Comparison of ENCODE assay signal across 1 cellular context in the genomic region with DNA sequence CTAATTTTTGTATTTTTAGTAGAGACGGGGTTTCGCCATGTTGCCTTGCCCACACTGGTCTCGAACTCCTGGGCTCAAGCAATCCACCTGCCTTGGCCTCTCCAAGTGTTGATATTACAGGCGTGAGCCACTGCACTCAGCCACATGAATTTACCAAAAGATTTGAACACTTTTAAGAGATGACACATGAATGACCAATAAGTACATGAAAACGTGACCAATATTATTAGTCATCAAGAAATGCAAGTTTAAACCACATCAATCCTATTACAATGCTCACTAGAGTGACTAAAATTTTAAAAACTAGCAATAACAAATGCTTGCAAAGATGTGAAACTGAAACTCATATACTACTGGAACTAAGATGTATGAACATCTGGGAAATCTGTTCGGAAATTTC.
TF ChIP-seq lines count a peak whose summit lies in the region.

No MANE protein-coding gene starts in this region.

TF ChIP-seq in IMR-90, 13 proteins besides CTCF, POLR2A, EP300 and RAD21:
- no peak for TF ChIP-seq RFX5 (IDR thresholded peaks at IDR 0.05; ENCODE audit: low read depth, low read length)
- TF ChIP-seq NFE2L2 (IDR thresholded peaks at IDR 0.05; ENCODE audit: low read depth, low read length), result no peak
- TF ChIP-seq, protein P1, sequence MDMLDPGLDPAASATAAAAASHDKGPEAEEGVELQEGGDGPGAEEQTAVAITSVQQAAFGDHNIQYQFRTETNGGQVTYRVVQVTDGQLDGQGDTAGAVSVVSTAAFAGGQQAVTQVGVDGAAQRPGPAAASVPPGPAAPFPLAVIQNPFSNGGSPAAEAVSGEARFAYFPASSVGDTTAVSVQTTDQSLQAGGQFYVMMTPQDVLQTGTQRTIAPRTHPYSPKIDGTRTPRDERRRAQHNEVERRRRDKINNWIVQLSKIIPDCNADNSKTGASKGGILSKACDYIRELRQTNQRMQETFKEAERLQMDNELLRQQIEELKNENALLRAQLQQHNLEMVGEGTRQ (IDR thresholded peaks at IDR 0.05; ENCODE audit: low read depth, low read length), result no peak
- peak; percentile 39; the same call in 1 of the 2 replicates for TF ChIP-seq FOS (IDR thresholded peaks at IDR 0.05; ENCODE audit: low read depth, low read length)
- no peak for TF ChIP-seq CEBPB (IDR thresholded peaks at IDR 0.05; ENCODE audit: low read depth, low read length)
- TF ChIP-seq BHLHE40 (IDR thresholded peaks at IDR 0.05; ENCODE audit: low read depth, low read length), result peak; percentile 95
